Comparison of ENCODE assay signal across 17 cellular contexts in genomic region chr1:152969036-152969435, GRCh38. TPM values are rescaled to one million over a fixed set of nuclear protein-coding genes. Genes with fewer than 3 reads are reported as not detected.
DNase-seq lines count a peak whose midpoint lies in the region; ATAC-seq and TF ChIP-seq lines count a peak whose summit lies in the region.
"Had no signal": no experiment of that assay in that cellular context is flagged by ENCODE, and none has a peak within 500 bp of the region (broad histone marks: within the 10 kb centered on the region; RNA-seq: fewer than 3 reads in every experiment).

No MANE protein-coding gene starts in this region.

- H3K4me1 Mint-ChIP-seq in type B pancreatic cell (ENCODE audit: unreplicated experiment) = no peaks in the 10 kb centered on the region
- H3K4me1 Mint-ChIP-seq: CD4-positive, alpha-beta memory T cell had no signal

- ATAC-seq in esophagus mucosa = peak; percentile 56

- H3K27me3 ChIP-seq in BLaER1 treated with 17β-estradiol and CSF1 and Interleukin-3, amounts not matched to agents 10 nM and 100 nM = no peaks in the 10 kb centered on the region
- H3K27me3 ChIP-seq in OCI-LY3 (ENCODE audit: low read depth, low read length) = peaks cover 40% of the 10 kb centered on the region

- H3K27me3 Mint-ChIP-seq in type B pancreatic cell = no peaks in the 10 kb centered on the region

- no peak overlapping the region for H3K4me3 ChIP-seq in BLaER1 treated with 17β-estradiol and CSF1 and Interleukin-3, amounts not matched to agents 10 nM and 100 nM
- H3K4me3 ChIP-seq in OCI-LY3 (ENCODE audit: low read length) = peak overlapping the region; percentile 56; the same call in 1 of the 2 replicates

- H3K4me2 ChIP-seq in BLaER1 treated with 17β-estradiol and CSF1 and Interleukin-3, amounts not matched to agents 10 nM and 100 nM = peak overlapping the region; percentile 25 to 87 (median 42); a peak in 19 of 22 replicates
- H3K4me2 ChIP-seq in OCI-LY3 (ENCODE audit: low read length) = peak overlapping the region; percentile 71

- DNase-seq in type B pancreatic cell (ENCODE audit: extremely low spot score, unreplicated experiment) = peak; percentile 59
- no peak for DNase-seq in SW 1271 (lab: John Stamatoyannopoulos, UW)
- DNase-seq in activated T-cell treated with anti-CD3 and anti-CD28 coated beads, Interleukin-2, amount 50 U/mL, for 48 hours = no peak
- DNase-seq in NCI-H526 (lab: John Stamatoyannopoulos, UW) = no peak
- DNase-seq: ACHN; CD4-positive, alpha-beta memory T cell; DMS79 treated with DMSO at 0.1 percent for 48 hours; EL; HCEC 1CT; HFFc6 had no signal

- TF ChIP-seq CTCF in OCI-LY3 (IDR thresholded peaks at IDR 0.05; ENCODE audit: low read depth, low read length) = no peak
- no peak for TF ChIP-seq CTCF in type B pancreatic cell (conservative IDR thresholded peaks at IDR 0.05)

- H3K4me1 ChIP-seq in BLaER1 treated with 17β-estradiol and CSF1 and Interleukin-3, amounts not matched to agents 10 nM and 100 nM = peaks cover 27 to 42% (median 37%) of the 10 kb centered on the region in 10 experiments
- H3K4me1 ChIP-seq in OCI-LY3 (ENCODE audit: low read length) = peaks cover 49% of the 10 kb centered on the region

- peaks cover 7 to 30% (median 19%) of the 10 kb centered on the region in 11 experiments for H3K9me3 ChIP-seq in BLaER1 treated with 17β-estradiol and CSF1 and Interleukin-3, amounts not matched to agents 10 nM and 100 nM (replicated peaks in 1 of 11)
- H3K9me3 ChIP-seq in OCI-LY3 (ENCODE audit: insufficient read depth, low read length) = no peaks in the 10 kb centered on the region

- H2AFZ ChIP-seq in OCI-LY3 (ENCODE audit: low read depth, low read length) = no peak overlapping the region

- peak overlapping the region; percentile 33 for H3K4me3 Mint-ChIP-seq in type B pancreatic cell
- H3K4me3 Mint-ChIP-seq: CD4-positive, alpha-beta memory T cell; HFFc6 had no signal

- H3K27ac Mint-ChIP-seq in type B pancreatic cell = peak overlapping the region; percentile 88
- H3K27ac Mint-ChIP-seq: CD4-positive, alpha-beta memory T cell; HFFc6 had no signal

- H3K36me3 ChIP-seq in BLaER1 treated with 17β-estradiol and CSF1 and Interleukin-3, amounts not matched to agents 10 nM and 100 nM = no peaks in the 10 kb centered on the region
- no peaks in the 10 kb centered on the region for H3K36me3 ChIP-seq in OCI-LY3 (replicated peaks; ENCODE audit: low read depth, low read length)

- no peaks in the 10 kb centered on the region for H4K20me1 ChIP-seq in BLaER1 treated with 17β-estradiol and CSF1 and Interleukin-3, amounts not matched to agents 10 nM and 100 nM
- no peaks in the 10 kb centered on the region for H4K20me1 ChIP-seq in OCI-LY3 (ENCODE audit: insufficient read depth, low read length)

- no peaks in the 10 kb centered on the region for H3K36me3 Mint-ChIP-seq in type B pancreatic cell
- H3K36me3 Mint-ChIP-seq: CD4-positive, alpha-beta memory T cell had no signal

- no peaks in the 10 kb centered on the region for H3K9me3 Mint-ChIP-seq in type B pancreatic cell

- no peak overlapping the region for H3K27ac ChIP-seq in BLaER1 treated with 17β-estradiol and CSF1 and Interleukin-3, amounts not matched to agents 10 nM and 100 nM
- H3K27ac ChIP-seq in OCI-LY3 (ENCODE audit: low read length) = peak overlapping the region; percentile 69; the same call in 1 of the 2 replicates
- H3K27ac ChIP-seq: C4-2B, HL-60 had no signal

- no peaks in the 10 kb centered on the region for H3K79me2 ChIP-seq in OCI-LY3 (ENCODE audit: low read length)

- H3K9ac ChIP-seq in BLaER1 treated with 17β-estradiol and CSF1 and Interleukin-3, amounts not matched to agents 10 nM and 100 nM = no peak overlapping the region
- H3K9ac ChIP-seq in OCI-LY3 (ENCODE audit: low read length) = no peak overlapping the region

RNA-seq across cellular contexts. Expression of gene SPRR4, which starts 1.4 kb away (rescaled TPM):
- total RNA-seq in esophagus mucosa (not detected), type B pancreatic cell (ENCODE audit: low replicate concordance) (not detected in 2 replicates)
- total RNA-seq: A172; CD4-positive, alpha-beta memory T cell; H4; HFFc6 had no signal

RNA-seq across cellular contexts. Expression of gene SPRR1A, which starts 14.8 kb away (rescaled TPM):
- total RNA-seq in esophagus mucosa = 1,843 TPM
- 22.2 and 36.3 TPM in 2 replicates for total RNA-seq in type B pancreatic cell (ENCODE audit: low replicate concordance)
- total RNA-seq: A172; CD4-positive, alpha-beta memory T cell; H4; HFFc6 had no signal

RNA-seq across cellular contexts. Expression of gene SPRR5, which starts 22.0 kb away (rescaled TPM):
- total RNA-seq in esophagus mucosa = 3.5 TPM
- not detected in 2 replicates for total RNA-seq in type B pancreatic cell (ENCODE audit: low replicate concordance)
- total RNA-seq: A172; CD4-positive, alpha-beta memory T cell; H4; HFFc6 had no signal

RNA-seq across cellular contexts. Expression of gene SPRR3, which starts 32.5 kb away (rescaled TPM):
- total RNA-seq in esophagus mucosa (10,043 TPM), type B pancreatic cell (ENCODE audit: low replicate concordance) (155 and 164 TPM in 2 replicates)
- total RNA-seq: A172; CD4-positive, alpha-beta memory T cell; H4; HFFc6 had no signal

Comparison
In these comparisons a context has a peak if more than half of its experiments do, and no peak if none do; other contexts are left out.
1. RNA of gene SPRR1A, which starts 14.8 kb away (total RNA-seq): 1,843 TPM in esophagus mucosa (single experiment); 22.2 to 36.3 TPM in type B pancreatic cell; every median in the first group is over 10 times any median in the second.